17 cellular contexts compared by ENCODE assay signal in the genomic region with DNA sequence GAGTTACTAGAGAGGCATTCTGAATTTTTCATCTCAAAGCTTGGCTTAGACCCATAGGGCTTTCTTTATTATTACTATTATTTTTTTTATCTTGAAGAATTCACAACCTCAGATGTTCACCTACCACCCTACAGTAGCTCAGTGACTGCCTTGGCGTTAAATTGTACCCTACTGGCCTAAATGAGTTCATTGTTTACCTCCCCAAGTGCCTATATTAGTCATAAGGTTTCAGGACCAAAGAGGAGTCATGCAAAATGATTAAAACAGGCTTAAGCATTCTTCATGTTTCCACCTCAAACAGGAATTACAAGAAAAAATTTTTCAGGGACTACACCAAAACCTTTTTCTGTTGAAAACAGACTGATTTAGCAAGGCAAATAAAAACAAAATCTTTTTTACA.
"Had no signal": no experiment of that assay in that cellular context is flagged by ENCODE, and none has a peak within 500 bp of the region (broad histone marks: within the 10 kb centered on the region; RNA-seq: fewer than 3 reads in every experiment).

No MANE protein-coding gene starts in this region.

- DNase-seq: esophagus squamous epithelium; foreskin fibroblast; immature natural killer cell; left cardiac atrium; left ventricle myocardium inferior; lower lobe of right lung; midbrain; naive B cell; nephron progenitor cell; retina; sigmoid colon; stimulated activated CD4-positive, alpha-beta T cell treated with anti-CD3 and anti-CD28 coated beads, Interleukin-2, amount 100 ng/mL, for 24 hours; stimulated activated CD4-positive, alpha-beta T cell treated with anti-CD3 and anti-CD28 coated beads, Interleukin-4, amount 100 ng/mL, for 4 hours; stimulated activated naive B cell treated with anti-CD40 and anti-IgM and Interleukin-4, amounts not matched to agents 10 μg/mL and 1 μg/mL and 100 μg/mL, for 72 hours; stimulated activated naive CD8-positive, alpha-beta T cell treated with anti-CD3 and anti-CD28 coated beads, Interleukin-15, amount 100 ng/mL, for 72 hours; substantia nigra; transverse colon had no signal

- ATAC-seq: left cardiac atrium; lower lobe of right lung; stimulated activated naive B cell treated with anti-CD40 and anti-IgM and Interleukin-4, amounts not matched to agents 10 μg/mL and 1 μg/mL and 100 μg/mL, for 72 hours; stimulated activated naive CD8-positive, alpha-beta T cell treated with anti-CD3 and anti-CD28 coated beads, Interleukin-15, amount 100 ng/mL, for 72 hours had no signal
